ENCODE assay signal across 10 cellular contexts in genomic region chr16:80766798-80767197, GRCh38.
"Had no signal": no experiment of that assay in that cellular context is flagged by ENCODE, and none has a peak within 500 bp of the region (broad histone marks: within the 10 kb centered on the region; RNA-seq: fewer than 3 reads in every experiment).

No MANE protein-coding gene starts in this region.

- H3K4me2 ChIP-seq: GM23338 had no signal

- H3K4me3 Mint-ChIP-seq: GM23338, HFFc6 had no signal

- H3K9me3 ChIP-seq: HAP-1 had no signal

- H3K36me3 ChIP-seq: HAP-1 had no signal

- H3K27ac ChIP-seq: GM23248 had no signal

- H3K4me3 ChIP-seq: GM23248, GM23338, HAP-1 had no signal

- DNase-seq: GM23248, GOT3, H7, HCEC 1CT, HFFc6 had no signal

- H3K4me1 ChIP-seq: HAP-1 had no signal

- H3K4me1 Mint-ChIP-seq: GM23338 had no signal

- H3K27ac Mint-ChIP-seq: GM23338, HFFc6 had no signal

- FAIRE-seq: H1, H54 had no signal

- H2AFZ ChIP-seq: GM23248, GM23338 had no signal

- H3K9ac ChIP-seq: GM23248 had no signal

- ATAC-seq: GM23338, HCT116 had no signal
